8 cellular contexts compared by ENCODE assay signal in genomic region chr16:30005341-30006094, GRCh38.
DNase-seq lines count a peak whose midpoint lies in the region; ATAC-seq and TF ChIP-seq lines count a peak whose summit lies in the region.

No MANE protein-coding gene starts in this region.

- DNase-seq in stimulated activated CD4-positive, alpha-beta T cell treated with anti-CD3 and anti-CD28 coated beads, Interleukin-12 subunit alpha, Interleukin-12 subunit beta, amount 100 ng/mL, for 4 hours, result peak; percentile 31
- no peak for DNase-seq in stimulated activated CD4-positive, alpha-beta T cell treated with anti-CD3 and anti-CD28 coated beads, Interleukin-1b, Interleukin-23, amount 100 ng/mL, for 48 hours
- peak; percentile 52 for DNase-seq in NB4 (ENCODE audit: low read depth)
- DNase-seq in activated T-cell treated with anti-CD3 and anti-CD28 coated beads, Interleukin-2, amount 50 U/mL, for 1 hour, result peak; percentile 53
- DNase-seq in globus pallidus (ENCODE audit: low spot score), result peak; percentile 11
- DNase-seq in retina, result peak; percentile 55

- TF ChIP-seq POLR2A in NB4 (IDR thresholded peaks at IDR 0.05; ENCODE audit: extremely low read depth, insufficient read length), result no peak

- H3K4me3 ChIP-seq in NB4 (ENCODE audit: low read depth, low read length), result no peak overlapping the region

- peak; percentile 75 for TF ChIP-seq CTCF in NB4 (IDR thresholded peaks at IDR 0.05; ENCODE audit: low read depth, low read length)

- ATAC-seq in GM19467 (IDR thresholded peaks at IDR 0.05; ENCODE audit: unreplicated experiment) (no peak), HG02981 (IDR thresholded peaks at IDR 0.05; ENCODE audit: unreplicated experiment) (no peak)
